ENCODE assay signal across 10 cellular contexts in genomic region chr19:13887529-13887928, GRCh38. TPM values are rescaled to one million over a fixed set of nuclear protein-coding genes. Genes with fewer than 3 reads are reported as not detected.
A peak's percentile ranks its signal among the peaks of the same experiment; 100 is the strongest.
DNase-seq lines count a peak whose midpoint lies in the region; ATAC-seq, FAIRE-seq and TF ChIP-seq lines count a peak whose summit lies in the region.
"Had no signal": no experiment of that assay in that cellular context is flagged by ENCODE, and none has a peak within 500 bp of the region (broad histone marks: within the 10 kb centered on the region; RNA-seq: fewer than 3 reads in every experiment).

No MANE protein-coding gene starts in this region.

- H3K36me3 ChIP-seq in HepG2 (replicated peaks in 1 of 2; ENCODE audit: control insufficient read depth in 1 of 2, insufficient read depth in 2 of 2, low read length in 2 of 2): no peaks in the 10 kb centered on the region
- no peaks in the 10 kb centered on the region for H3K36me3 ChIP-seq in right lobe of liver
- peaks cover 0 to 9% (median 0%) of the 10 kb centered on the region in 3 donors for H3K36me3 ChIP-seq in esophagus squamous epithelium
- no peaks in the 10 kb centered on the region for H3K36me3 ChIP-seq in left lung

- intact Hi-C loops in HepG2 (cut with micrococcal nuclease; ENCODE audit: unreplicated experiment) (no loop called here), right lobe of liver (cut with DNase I) (loop anchor here (10.0 kb wide), 2 partner anchors 157 to 167 kb away; no protein-coding TSS in a partner anchor), esophagus squamous epithelium (cut with DNase I) (loop anchor here (10.0 kb wide), 1 partner anchor 187 kb away; the partner anchor contains the start of gene MISP3), left lung (cut with DNase I) (loop anchor here (10.0 kb wide), 2 partner anchors 147 to 177 kb away; partner anchors contain the start of genes IL27RA (in 1 of the 2) and PALM3 (in 1 of the 2))

- H3K27me3 ChIP-seq in HepG2 (ENCODE audit: control insufficient read depth in 1 of 2, insufficient read depth in 2 of 2, low read length in 2 of 2) (peaks cover 2 to 28% of the 10 kb centered on the region in 2 experiments; a peak in 4 of 5 replicates), right lobe of liver (no peaks in the 10 kb centered on the region), esophagus squamous epithelium (no peaks in the 10 kb centered on the region), left lung (no peaks in the 10 kb centered on the region)

- ATAC-seq in HepG2: no peak
- ATAC-seq in right lobe of liver: no peak
- no peak for ATAC-seq in left lung

- 40% methylated on average over 4 of the region's 5 CpGs for WGBS in HepG2 (ENCODE audit: low lambda C conversion rate)
- WGBS in right lobe of liver (ENCODE audit: insufficient coverage, low coverage, low lambda C conversion rate, missing lambda C conversion rate): 66% methylated on average over 5 of the region's 5 CpGs
- 35 to 43% methylated on average over 3 to 5 of the region's 5 CpGs for WGBS in esophagus squamous epithelium, 2 donors

- CTCF ChIA-PET in HepG2 (lab: Yijun Ruan, JAX; ENCODE audit: low intra/inter-chr PET ratio, low total read pairs): no interaction called here

- no peak for FAIRE-seq in HepG2 (lab: Jason Lieb, UNC)
- FAIRE-seq: urothelium cell line had no signal

- POLR2A ChIA-PET in HepG2 (lab: Yijun Ruan, JAX): interaction anchor here (0.9 to 1.5 kb wide), 2 partner anchors 25 to 186 kb away, joined by 4 to 5 read pairs; no protein-coding TSS in a partner anchor

- TF ChIP-seq RAD21 in HepG2 (CRISPR knock-in tag; IDR thresholded peaks at IDR 0.05): no peak

- no TSS peak for BruUV-seq in HepG2 (replicated peaks; lab: Mats Ljungman, UMichigan)

- H3K4me1 ChIP-seq in HepG2 (ENCODE audit: insufficient read depth, low read length): peaks cover 34% of the 10 kb centered on the region
- H3K4me1 ChIP-seq in right lobe of liver: no peaks in the 10 kb centered on the region
- H3K4me1 ChIP-seq in esophagus squamous epithelium: peaks cover 17 to 68% (median 30%) of the 10 kb centered on the region in 3 donors
- peaks cover 0 to 13% of the 10 kb centered on the region in 2 donors for H3K4me1 ChIP-seq in left lung

- H3K27ac ChIP-seq in HepG2 (ENCODE audit: extremely low read length, insufficient read depth, low read length): no peak overlapping the region
- no peak overlapping the region for H3K27ac ChIP-seq in right lobe of liver
- peak overlapping the region; percentile 84 to 95 (median 90) for H3K27ac ChIP-seq in esophagus squamous epithelium
- H3K27ac ChIP-seq in left lung: no peak overlapping the region
- H3K27ac ChIP-seq: HL-60 had no signal

- no peaks in the 10 kb centered on the region for H3K79me2 ChIP-seq in HepG2 (ENCODE audit: insufficient read depth, low read length)

- in situ Hi-C loops in HepG2 (cut with HindIII; ENCODE audit: extremely low pct_ligation_motif_present, low pct_unique_long_range_greater_than_20kb): loop anchor here (25.0 kb wide), 1 partner anchor 525 kb away; the partner anchor contains the start of gene DDX39A

- H4K20me1 ChIP-seq in HepG2 (ENCODE audit: insufficient read depth, low read length): no peaks in the 10 kb centered on the region

- no peak overlapping the region for H2AFZ ChIP-seq in HepG2 (ENCODE audit: low read length)

- no peak for TF ChIP-seq EP300 in HepG2 (IDR thresholded peaks at IDR 0.05; ENCODE audit: low read depth in 2 of 2, low read length in 2 of 2)
- no peak for TF ChIP-seq EP300 in HepG2 (CRISPR knock-in tag; IDR thresholded peaks at IDR 0.05; ENCODE audit: borderline replicate concordance)

- H3K9me3 ChIP-seq in HepG2 (ENCODE audit: low read length): no peaks in the 10 kb centered on the region
- H3K9me3 ChIP-seq in right lobe of liver: no peaks in the 10 kb centered on the region
- no peaks in the 10 kb centered on the region for H3K9me3 ChIP-seq in esophagus squamous epithelium
- no peaks in the 10 kb centered on the region for H3K9me3 ChIP-seq in left lung

- H3K4me2 ChIP-seq in HepG2 (ENCODE audit: low read depth, low read length): peak overlapping the region; percentile 79

- TF ChIP-seq CTCF in HepG2 (CRISPR knock-in tag; IDR thresholded peaks at IDR 0.05): no peak
- no peak for TF ChIP-seq CTCF in right lobe of liver (IDR thresholded peaks at IDR 0.05)
- no peak for TF ChIP-seq CTCF in esophagus squamous epithelium (IDR thresholded peaks at IDR 0.05)
- no peak for TF ChIP-seq CTCF in left lung (IDR thresholded peaks at IDR 0.05)

- H3K4me3 ChIP-seq in HepG2 (replicated peaks in 1 of 3; ENCODE audit: insufficient read depth in 1 of 3, low read depth in 2 of 3, low read length in 3 of 3): peak overlapping the region in 1 of 3 experiments; percentile 58; a peak in 1 of 6 replicates
- H3K4me3 ChIP-seq in right lobe of liver: no peak overlapping the region
- peak overlapping the region in 1 of 4 donors; percentile 29 for H3K4me3 ChIP-seq in esophagus squamous epithelium
- H3K4me3 ChIP-seq in left lung: no peak overlapping the region

- no peak for TF ChIP-seq POLR2A in HepG2 (IDR thresholded peaks at IDR 0.05; ENCODE audit: insufficient read depth in 1 of 2, low read depth in 2 of 2, low read length in 2 of 2)
- TF ChIP-seq POLR2A in right lobe of liver (IDR thresholded peaks at IDR 0.05): no peak
- no peak for TF ChIP-seq POLR2A in esophagus squamous epithelium (IDR thresholded peaks at IDR 0.05)

- DNase-seq in HepG2 (ENCODE audit: low spot score) (no peak), right lobe of liver (no peak), esophagus squamous epithelium (lab: John Stamatoyannopoulos, UW) (no peak), left lung (no peak), T-helper 1 cell (no peak), C1 segment of cervical spinal cord (lab: John Stamatoyannopoulos, UW) (no peak)
- DNase-seq: kidney glomerular epithelial cell, posterior cingulate gyrus had no signal

- H3K9ac ChIP-seq in HepG2 (ENCODE audit: insufficient read depth, low read depth, low read length): 0 out of 2 replicates have a peak overlapping the region, but pooled peaks have one; percentile 8

RNA-seq across cellular contexts. Expression of gene NANOS3, which starts 10.6 kb away (rescaled TPM):
- total RNA-seq in HepG2 (2016; rRNA removed; fragmentation: Illumina TruSeq; extraction: Trizol) (not detected in 2 replicates), right lobe of liver (not detected), esophagus squamous epithelium (not detected), left lung (1 to 10 TPM in 1 of 2 donors, under 1 TPM in 1; 0.89 to 1.8 TPM)
- total RNA-seq in HepG2 (2016; cell fraction: cytosol; rRNA removed; fragmentation: Illumina TruSeq; extraction: Trizol; ENCODE audit: low read depth): not detected in 2 replicates
- total RNA-seq in HepG2 (2016; cell fraction: insoluble cytoplasmic fraction; rRNA removed; fragmentation: Illumina TruSeq; extraction: Trizol): not detected in 2 replicates
- not detected in 2 replicates for total RNA-seq in HepG2 (2016; cell fraction: membrane; rRNA removed; fragmentation: Illumina TruSeq; extraction: Trizol)
- total RNA-seq in HepG2 (2016; cell fraction: nucleus; rRNA removed; fragmentation: Illumina TruSeq; extraction: Trizol): not detected in 2 replicates
- polyA plus RNA-seq in HepG2 (2011; rRNA removed): 0.21 TPM in 1 of 2 replicates, not detected in the other
- not detected in 2 replicates for polyA plus RNA-seq in HepG2 (2011; cell fraction: cytosol; rRNA removed)
- 1.1 and 1.8 TPM in 2 replicates for polyA plus RNA-seq in HepG2 (2011; cell fraction: nucleus; rRNA removed)
- 1.1 TPM in 1 of 2 replicates, not detected in the other for polyA plus RNA-seq in HepG2 (2012)
- polyA plus RNA-seq in HepG2 (2016; cell fraction: cytosol; fragmentation: Illumina TruSeq; extraction: Trizol; ENCODE audit: low read depth): not detected in 2 replicates
- polyA plus RNA-seq in HepG2 (2016; cell fraction: insoluble cytoplasmic fraction; fragmentation: Illumina TruSeq; extraction: Trizol; ENCODE audit: low read depth): not detected in 2 replicates
- not detected in 2 replicates for polyA plus RNA-seq in HepG2 (2016; cell fraction: membrane; fragmentation: Illumina TruSeq; extraction: Trizol; ENCODE audit: low read depth)
- polyA plus RNA-seq in HepG2 (2016; cell fraction: nucleus; fragmentation: Illumina TruSeq; extraction: Trizol; ENCODE audit: insufficient read depth, low read depth): not detected in 2 replicates
- not detected in 2 replicates for polyA minus RNA-seq in HepG2 (2011; rRNA and poly(A)+ RNA removed; ENCODE audit: low replicate concordance)
- polyA minus RNA-seq in HepG2 (2011; cell fraction: cytosol; rRNA and poly(A)+ RNA removed): not detected in 2 replicates
- not detected in 2 replicates for polyA minus RNA-seq in HepG2 (2011; cell fraction: nucleus; rRNA and poly(A)+ RNA removed)

RNA-seq across cellular contexts. Expression of gene BRME1, which starts 18.4 kb away (rescaled TPM):
- total RNA-seq in HepG2 (2016; rRNA removed; fragmentation: Illumina TruSeq; extraction: Trizol): 0.84 and 1.5 TPM in 2 replicates
- total RNA-seq in HepG2 (2016; cell fraction: cytosol; rRNA removed; fragmentation: Illumina TruSeq; extraction: Trizol; ENCODE audit: low read depth): 0.35 and 0.40 TPM in 2 replicates
- 1.1 TPM in 2 replicates for total RNA-seq in HepG2 (2016; cell fraction: insoluble cytoplasmic fraction; rRNA removed; fragmentation: Illumina TruSeq; extraction: Trizol)
- 0.25 and 0.69 TPM in 2 replicates for total RNA-seq in HepG2 (2016; cell fraction: membrane; rRNA removed; fragmentation: Illumina TruSeq; extraction: Trizol)
- 1.2 and 1.3 TPM in 2 replicates for total RNA-seq in HepG2 (2016; cell fraction: nucleus; rRNA removed; fragmentation: Illumina TruSeq; extraction: Trizol)
- polyA plus RNA-seq in HepG2 (2011; rRNA removed): 0.74 and 0.91 TPM in 2 replicates
- 0.55 and 0.72 TPM in 2 replicates for polyA plus RNA-seq in HepG2 (2011; cell fraction: cytosol; rRNA removed)
- 5.7 and 8.2 TPM in 2 replicates for polyA plus RNA-seq in HepG2 (2011; cell fraction: nucleus; rRNA removed)
- polyA plus RNA-seq in HepG2 (2012): 1.3 and 1.8 TPM in 2 replicates
- 0.09 TPM in 1 of 2 replicates, not detected in the other for polyA plus RNA-seq in HepG2 (2016; cell fraction: cytosol; fragmentation: Illumina TruSeq; extraction: Trizol; ENCODE audit: low read depth)
- polyA plus RNA-seq in HepG2 (2016; cell fraction: insoluble cytoplasmic fraction; fragmentation: Illumina TruSeq; extraction: Trizol; ENCODE audit: low read depth): 1.1 and 1.8 TPM in 2 replicates
- 0.23 and 0.31 TPM in 2 replicates for polyA plus RNA-seq in HepG2 (2016; cell fraction: membrane; fragmentation: Illumina TruSeq; extraction: Trizol; ENCODE audit: low read depth)
- 5.8 and 5.9 TPM in 2 replicates for polyA plus RNA-seq in HepG2 (2016; cell fraction: nucleus; fragmentation: Illumina TruSeq; extraction: Trizol; ENCODE audit: insufficient read depth, low read depth)
- polyA minus RNA-seq in HepG2 (2011; rRNA and poly(A)+ RNA removed; ENCODE audit: low replicate concordance): 1.2 and 5.8 TPM in 2 replicates
- 1.3 TPM in 1 of 2 replicates, not detected in the other for polyA minus RNA-seq in HepG2 (2011; cell fraction: cytosol; rRNA and poly(A)+ RNA removed)
- 2.2 and 2.4 TPM in 2 replicates for polyA minus RNA-seq in HepG2 (2011; cell fraction: nucleus; rRNA and poly(A)+ RNA removed)
- 1 to 10 TPM in 4 of 6 experiments, under 1 TPM in 2; 0.34 to 3.7 (median 1.2) TPM for total RNA-seq in right lobe of liver
- 1 to 10 TPM; 1.8 to 6.3 (median 4.0) TPM for total RNA-seq in esophagus squamous epithelium
- total RNA-seq in left lung: 1 to 10 TPM; 3.7 to 4.2 TPM

RNA-seq across cellular contexts. Expression of gene CC2D1A, which starts 18.5 kb away (rescaled TPM):
- total RNA-seq in HepG2 (2016; rRNA removed; fragmentation: Illumina TruSeq; extraction: Trizol) (6.4 and 9.7 TPM in 2 replicates), right lobe of liver (10 to 100 TPM; 16.5 to 29.8 (median 18.1) TPM), esophagus squamous epithelium (10 to 100 TPM; 28.0 to 56.9 (median 36.0) TPM), left lung (10 to 100 TPM; 30.8 to 33.7 TPM)
- 5.0 and 5.7 TPM in 2 replicates for total RNA-seq in HepG2 (2016; cell fraction: cytosol; rRNA removed; fragmentation: Illumina TruSeq; extraction: Trizol; ENCODE audit: low read depth)
- total RNA-seq in HepG2 (2016; cell fraction: insoluble cytoplasmic fraction; rRNA removed; fragmentation: Illumina TruSeq; extraction: Trizol): 4.7 and 10.2 TPM in 2 replicates
- total RNA-seq in HepG2 (2016; cell fraction: membrane; rRNA removed; fragmentation: Illumina TruSeq; extraction: Trizol): 5.3 and 5.8 TPM in 2 replicates
- 9.4 and 12.9 TPM in 2 replicates for total RNA-seq in HepG2 (2016; cell fraction: nucleus; rRNA removed; fragmentation: Illumina TruSeq; extraction: Trizol)
- 11.5 and 17.0 TPM in 2 replicates for polyA plus RNA-seq in HepG2 (2011; rRNA removed)
- 4.6 and 5.8 TPM in 2 replicates for polyA plus RNA-seq in HepG2 (2011; cell fraction: cytosol; rRNA removed)
- 100 and 116 TPM in 2 replicates for polyA plus RNA-seq in HepG2 (2011; cell fraction: nucleus; rRNA removed)
- 16.4 and 23.4 TPM in 2 replicates for polyA plus RNA-seq in HepG2 (2012)
- 1.2 and 1.8 TPM in 2 replicates for polyA plus RNA-seq in HepG2 (2016; cell fraction: cytosol; fragmentation: Illumina TruSeq; extraction: Trizol; ENCODE audit: low read depth)
- polyA plus RNA-seq in HepG2 (2016; cell fraction: insoluble cytoplasmic fraction; fragmentation: Illumina TruSeq; extraction: Trizol; ENCODE audit: low read depth): 9.0 and 11.9 TPM in 2 replicates
- 2.8 and 3.2 TPM in 2 replicates for polyA plus RNA-seq in HepG2 (2016; cell fraction: membrane; fragmentation: Illumina TruSeq; extraction: Trizol; ENCODE audit: low read depth)
- 55.9 and 56.2 TPM in 2 replicates for polyA plus RNA-seq in HepG2 (2016; cell fraction: nucleus; fragmentation: Illumina TruSeq; extraction: Trizol; ENCODE audit: insufficient read depth, low read depth)
- 13.2 and 19.3 TPM in 2 replicates for polyA minus RNA-seq in HepG2 (2011; rRNA and poly(A)+ RNA removed; ENCODE audit: low replicate concordance)
- polyA minus RNA-seq in HepG2 (2011; cell fraction: cytosol; rRNA and poly(A)+ RNA removed): 4.7 and 6.5 TPM in 2 replicates
- 20.1 and 21.6 TPM in 2 replicates for polyA minus RNA-seq in HepG2 (2011; cell fraction: nucleus; rRNA and poly(A)+ RNA removed)

RNA-seq across cellular contexts. Expression of gene PODNL1, which starts 50.7 kb away (rescaled TPM):
- not detected in 2 replicates for total RNA-seq in HepG2 (2016; rRNA removed; fragmentation: Illumina TruSeq; extraction: Trizol)
- total RNA-seq in HepG2 (2016; cell fraction: cytosol; rRNA removed; fragmentation: Illumina TruSeq; extraction: Trizol; ENCODE audit: low read depth): not detected in 2 replicates
- not detected in 2 replicates for total RNA-seq in HepG2 (2016; cell fraction: insoluble cytoplasmic fraction; rRNA removed; fragmentation: Illumina TruSeq; extraction: Trizol)
- 0.17 TPM in 1 of 2 replicates, not detected in the other for total RNA-seq in HepG2 (2016; cell fraction: membrane; rRNA removed; fragmentation: Illumina TruSeq; extraction: Trizol)
- not detected in 2 replicates for total RNA-seq in HepG2 (2016; cell fraction: nucleus; rRNA removed; fragmentation: Illumina TruSeq; extraction: Trizol)
- polyA plus RNA-seq in HepG2 (2011; rRNA removed): 0.18 TPM in 1 of 2 replicates, not detected in the other
- polyA plus RNA-seq in HepG2 (2011; cell fraction: cytosol; rRNA removed): 0.15 TPM in 1 of 2 replicates, not detected in the other
- polyA plus RNA-seq in HepG2 (2011; cell fraction: nucleus; rRNA removed): 0.26 TPM in 2 replicates
- 0.19 and 0.24 TPM in 2 replicates for polyA plus RNA-seq in HepG2 (2012)
- not detected in 2 replicates for polyA plus RNA-seq in HepG2 (2016; cell fraction: cytosol; fragmentation: Illumina TruSeq; extraction: Trizol; ENCODE audit: low read depth)
- not detected in 2 replicates for polyA plus RNA-seq in HepG2 (2016; cell fraction: insoluble cytoplasmic fraction; fragmentation: Illumina TruSeq; extraction: Trizol; ENCODE audit: low read depth)
- not detected in 2 replicates for polyA plus RNA-seq in HepG2 (2016; cell fraction: membrane; fragmentation: Illumina TruSeq; extraction: Trizol; ENCODE audit: low read depth)
- not detected in 2 replicates for polyA plus RNA-seq in HepG2 (2016; cell fraction: nucleus; fragmentation: Illumina TruSeq; extraction: Trizol; ENCODE audit: insufficient read depth, low read depth)
- polyA minus RNA-seq in HepG2 (2011; rRNA and poly(A)+ RNA removed; ENCODE audit: low replicate concordance): 0.54 TPM in 1 of 2 replicates, not detected in the other
- not detected in 2 replicates for polyA minus RNA-seq in HepG2 (2011; cell fraction: cytosol; rRNA and poly(A)+ RNA removed)
- polyA minus RNA-seq in HepG2 (2011; cell fraction: nucleus; rRNA and poly(A)+ RNA removed): not detected in 2 replicates
- under 1 TPM in 2 of 6 experiments, not detected in 4; 0.19 to 0.33 TPM for total RNA-seq in right lobe of liver
- 1 to 10 TPM; 2.3 to 8.0 (median 3.3) TPM for total RNA-seq in esophagus squamous epithelium
- total RNA-seq in left lung: 10 to 100 TPM in 1 of 2 donors, 1 to 10 TPM in 1; 1.3 to 17.9 TPM

Comparison
In these comparisons a context has a peak if more than half of its experiments do, and no peak if none do; other contexts are left out.
1. H3K27ac ChIP-seq: peak in esophagus squamous epithelium (4 of 4); none in HepG2 (single experiment), right lobe of liver (0 of 3) and left lung (0 of 2).